In genomic region chr13:111850458-111850857, GRCh38 we compare ENCODE assay signal across 17 cellular contexts.
DNase-seq lines count a peak whose midpoint lies in the region; ATAC-seq and TF ChIP-seq lines count a peak whose summit lies in the region.
"Had no signal": no experiment of that assay in that cellular context is flagged by ENCODE, and none has a peak within 500 bp of the region (broad histone marks: within the 10 kb centered on the region; RNA-seq: fewer than 3 reads in every experiment).

No MANE protein-coding gene starts in this region.

- H3K27me3 Mint-ChIP-seq in chondrocyte (ENCODE audit: low read depth): peaks cover 13% of the 10 kb centered on the region
- H3K27me3 Mint-ChIP-seq: CD4-positive, CD25-positive, alpha-beta regulatory T cell had no signal

- no peak for ATAC-seq in HG02642 (IDR thresholded peaks at IDR 0.05; ENCODE audit: poor library complexity, unreplicated experiment)
- ATAC-seq: CD8-positive, alpha-beta T cell; HCT116 had no signal

- H2AFZ ChIP-seq in osteoblast (ENCODE audit: low read length): no peak overlapping the region

- peaks cover 0 to 7% (median 0%) of the 10 kb centered on the region in 4 donors for H3K9me3 ChIP-seq in esophagus muscularis mucosa
- H3K9me3 ChIP-seq in osteoblast (ENCODE audit: low read depth, low read length): no peaks in the 10 kb centered on the region

- H3K27me3 ChIP-seq in esophagus muscularis mucosa (peaks cover 0 to 56% (median 0%) of the 10 kb centered on the region in 4 donors), osteoblast (ENCODE audit: insufficient read depth, low read length) (no peaks in the 10 kb centered on the region)
- H3K27me3 ChIP-seq: BLaER1 had no signal

- H3K4me1 ChIP-seq in esophagus muscularis mucosa: peaks cover 0 to 5% (median 0%) of the 10 kb centered on the region in 4 donors
- no peaks in the 10 kb centered on the region for H3K4me1 ChIP-seq in osteoblast (ENCODE audit: insufficient read depth, low read length)

- H3K9me3 Mint-ChIP-seq in chondrocyte (ENCODE audit: low read depth): peaks cover 9% of the 10 kb centered on the region
- H3K9me3 Mint-ChIP-seq: CD8-positive, alpha-beta T cell had no signal

- peak; percentile 46 for DNase-seq in chondrocyte (ENCODE audit: low spot score)
- peak; percentile 24 for DNase-seq in esophagus muscularis mucosa (ENCODE audit: extremely low spot score)
- peak; percentile 76 for DNase-seq in osteoblast (ENCODE audit: insufficient read length, low spot score, missing footprints)
- DNase-seq in 8988T: no peak
- DNase-seq in GM03348 (ENCODE audit: low spot score): no peak
- DNase-seq: CD4-positive, CD25-positive, alpha-beta regulatory T cell; CD8-positive, alpha-beta T cell; DMS 273 treated with DMSO at 0.1 percent for 48 hours; DMS79; EL; GDM1; H9 had no signal

- no peaks in the 10 kb centered on the region for H4K20me1 ChIP-seq in osteoblast (ENCODE audit: insufficient read depth, low read length)
- H4K20me1 ChIP-seq: BLaER1 had no signal

- no peak overlapping the region for H3K27ac ChIP-seq in esophagus muscularis mucosa (replicated peaks in 1 of 4)
- H3K27ac ChIP-seq in osteoblast (ENCODE audit: low read depth, low read length): no peak overlapping the region
- H3K27ac ChIP-seq: BLaER1, C4-2B had no signal

- no peak for TF ChIP-seq EP300 in esophagus muscularis mucosa (IDR thresholded peaks at IDR 0.05)

- H3K4me3 ChIP-seq in esophagus muscularis mucosa: no peak overlapping the region
- H3K4me3 ChIP-seq in osteoblast (ENCODE audit: insufficient read depth, low read length): no peak overlapping the region
- H3K4me3 ChIP-seq: BLaER1 had no signal

- TF ChIP-seq POLR2A in esophagus muscularis mucosa (IDR thresholded peaks at IDR 0.05; ENCODE audit: low read depth): no peak

- intact Hi-C loops in esophagus muscularis mucosa (cut with DNase I): no loop called here

- WGBS in esophagus muscularis mucosa: 92% methylated on average over 7 of the region's 7 CpGs

- H3K4me2 ChIP-seq in osteoblast (ENCODE audit: insufficient read depth, low read length): no peak overlapping the region

- no peaks in the 10 kb centered on the region for H3K36me3 ChIP-seq in esophagus muscularis mucosa
- H3K36me3 ChIP-seq in osteoblast (ENCODE audit: insufficient read depth, low read length): no peaks in the 10 kb centered on the region
- H3K36me3 ChIP-seq: BLaER1 had no signal

- peaks cover 21% of the 10 kb centered on the region for H3K4me1 Mint-ChIP-seq in chondrocyte (ENCODE audit: low read depth)
- H3K4me1 Mint-ChIP-seq: B cell; CD4-positive, CD25-positive, alpha-beta regulatory T cell had no signal

- TF ChIP-seq CTCF in chondrocyte (IDR thresholded peaks at IDR 0.05) (no peak), esophagus muscularis mucosa (IDR thresholded peaks at IDR 0.05) (no peak), osteoblast (IDR thresholded peaks at IDR 0.05; ENCODE audit: extremely low read depth, low read depth, low read length) (no peak)

- no peaks in the 10 kb centered on the region for H3K36me3 Mint-ChIP-seq in chondrocyte (ENCODE audit: low read depth)
- H3K36me3 Mint-ChIP-seq: CD4-positive, CD25-positive, alpha-beta regulatory T cell; CD8-positive, alpha-beta T cell had no signal

- H3K79me2 ChIP-seq in osteoblast (ENCODE audit: insufficient read depth, low read length): no peaks in the 10 kb centered on the region

- H3K4me3 Mint-ChIP-seq in chondrocyte (ENCODE audit: unreplicated experiment): no peak overlapping the region
- H3K4me3 Mint-ChIP-seq: B cell; CD4-positive, CD25-positive, alpha-beta regulatory T cell; CD8-positive, alpha-beta T cell; H9 had no signal

- H3K27ac Mint-ChIP-seq in chondrocyte (ENCODE audit: unreplicated experiment): no peak overlapping the region
- H3K27ac Mint-ChIP-seq: B cell; CD4-positive, CD25-positive, alpha-beta regulatory T cell; CD8-positive, alpha-beta T cell; H9 had no signal

Comparison
In these comparisons a context has a peak if more than half of its experiments do, and no peak if none do; other contexts are left out.
1. DNase-seq: peak in chondrocyte (single experiment), esophagus muscularis mucosa (single experiment) and osteoblast (single experiment); none in 8988T (single experiment) and GM03348 (single experiment).